ENCODE assay signal across 12 cellular contexts in the genomic region with DNA sequence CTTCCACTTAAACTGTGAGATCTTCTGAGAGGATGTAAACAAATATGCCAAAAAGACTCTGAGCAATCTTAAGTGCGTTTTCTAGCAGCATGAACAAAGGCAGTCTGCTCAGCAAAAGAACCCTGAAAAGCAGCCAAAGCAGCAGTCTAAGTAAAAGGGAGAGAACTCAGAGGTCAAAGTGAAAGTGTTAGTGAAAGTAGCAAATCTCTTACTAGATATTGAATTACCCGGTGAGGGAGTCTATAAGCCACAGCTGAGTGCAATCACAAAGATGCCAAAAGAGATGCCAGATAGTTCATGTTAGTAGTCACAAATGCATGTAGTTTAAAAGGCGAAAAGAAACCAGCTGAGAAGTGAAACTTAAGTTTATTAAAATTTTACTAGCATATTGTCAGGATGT. TPM values are rescaled to one million over a fixed set of nuclear protein-coding genes. Genes with fewer than 3 reads are reported as not detected.
A peak's percentile ranks its signal among the peaks of the same experiment; 100 is the strongest.
DNase-seq lines count a peak whose midpoint lies in the region; ATAC-seq, FAIRE-seq and TF ChIP-seq lines count a peak whose summit lies in the region.
"Had no signal": no experiment of that assay in that cellular context is flagged by ENCODE, and none has a peak within 500 bp of the region (broad histone marks: within the 10 kb centered on the region; RNA-seq: fewer than 3 reads in every experiment).

No MANE protein-coding gene starts in this region.

- no peaks in the 10 kb centered on the region for H3K27me3 Mint-ChIP-seq in activated T-cell treated with anti-CD3 and anti-CD28 coated beads, Interleukin-2, amount 50 U/mL, for 4 hours (ENCODE audit: low read depth)
- no peaks in the 10 kb centered on the region for H3K27me3 Mint-ChIP-seq in T-helper 2 cell treated with Interferon-gamma antibody and Interleukin-4, amounts not matched to agents 5 μg/mL and 100 μg/mL, for 36 hours (ENCODE audit: low read depth)
- no peaks in the 10 kb centered on the region for H3K27me3 Mint-ChIP-seq in osteocyte (ENCODE audit: unreplicated experiment)

- no peaks in the 10 kb centered on the region for H3K9me3 Mint-ChIP-seq in activated T-cell treated with anti-CD3 and anti-CD28 coated beads, Interleukin-2, amount 50 U/mL, for 4 hours
- H3K9me3 Mint-ChIP-seq in T-helper 2 cell treated with Interferon-gamma antibody and Interleukin-4, amounts not matched to agents 5 μg/mL and 100 μg/mL, for 36 hours: no peaks in the 10 kb centered on the region
- no peaks in the 10 kb centered on the region for H3K9me3 Mint-ChIP-seq in osteocyte (ENCODE audit: unreplicated experiment)
- H3K9me3 Mint-ChIP-seq: T-helper 1 cell treated with Interleukin-12 subunit alpha and Interleukin-12 subunit beta and Interleukin-4 antibody, amounts not matched to agents 30 μg/mL and 1 μg/mL, for 36 hours had no signal

- H3K36me3 ChIP-seq in skeletal muscle satellite cell (ENCODE audit: insufficient read depth, low read length) (no peaks in the 10 kb centered on the region), kidney (ENCODE audit: control insufficient read depth in 1 of 2, insufficient read depth in 2 of 2, low read length in 2 of 2) (no peaks in the 10 kb centered on the region)

- peak overlapping the region; percentile 58 for H3K27ac Mint-ChIP-seq in T-helper 2 cell treated with Interferon-gamma antibody and Interleukin-4, amounts not matched to agents 5 μg/mL and 100 μg/mL, for 36 hours
- H3K27ac Mint-ChIP-seq in osteocyte (ENCODE audit: unreplicated experiment): no peak overlapping the region
- H3K27ac Mint-ChIP-seq: T-helper 1 cell treated with Interleukin-12 subunit alpha and Interleukin-12 subunit beta and Interleukin-4 antibody, amounts not matched to agents 30 μg/mL and 1 μg/mL, for 36 hours had no signal

- H3K27me3 ChIP-seq in skeletal muscle satellite cell (ENCODE audit: control insufficient read depth, insufficient read depth, low read length): no peaks in the 10 kb centered on the region

- no peak for TF ChIP-seq CTCF in kidney (IDR thresholded peaks at IDR 0.05; ENCODE audit: borderline replicate concordance, extremely low read depth, insufficient read depth)
- no peak for TF ChIP-seq CTCF in osteocyte (IDR thresholded peaks at IDR 0.05)

- no peak for DNase-seq in activated T-cell treated with anti-CD3 and anti-CD28 coated beads, Interleukin-2, amount 50 U/mL, for 4 hours
- DNase-seq in activated T-cell treated with anti-CD3 and anti-CD28 coated beads, Interleukin-2, amount 50 U/mL, for 1 hour: no peak
- DNase-seq in T-helper 2 cell treated with Interferon-gamma antibody and Interleukin-4, amounts not matched to agents 5 μg/mL and 100 μg/mL, for 36 hours (ENCODE audit: low spot score): peak; percentile 14
- no peak for DNase-seq in DMS153 treated with DMSO at 0.1 percent for 48 hours (lab: John Stamatoyannopoulos, UW; ENCODE audit: unreplicated experiment)
- DNase-seq in kidney: no peak
- no peak for DNase-seq in osteocyte (ENCODE audit: extremely low spot score, unreplicated experiment)
- DNase-seq: Calu3 had no signal

- peak; percentile 66 to 77 for ATAC-seq in activated T-cell treated with anti-CD3 and anti-CD28 coated beads, Interleukin-2, amount 50 U/mL, for 4 hours
- ATAC-seq in HG02885 (IDR thresholded peaks at IDR 0.05; ENCODE audit: poor library complexity, unreplicated experiment): peak; percentile 100

- intact Hi-C loops in kidney (cut with DNase I): no loop called here

- peaks cover 11% of the 10 kb centered on the region for H3K4me1 ChIP-seq in skeletal muscle satellite cell (ENCODE audit: control insufficient read depth, insufficient read depth, low read length)
- H3K4me1 ChIP-seq in kidney (ENCODE audit: control insufficient read depth in 1 of 2, insufficient read depth in 1 of 2, low read depth in 1 of 2, low read length in 2 of 2): no peaks in the 10 kb centered on the region

- H3K9ac ChIP-seq in skeletal muscle satellite cell (ENCODE audit: low read depth, low read length) (no peak overlapping the region), kidney (ENCODE audit: low read length in 2 of 2) (no peak overlapping the region)

- H3K9me3 ChIP-seq in skeletal muscle satellite cell (replicated peaks; ENCODE audit: low read length): no peaks in the 10 kb centered on the region
- H3K9me3 ChIP-seq in kidney (ENCODE audit: control insufficient read depth in 1 of 2, low read length in 2 of 2): no peaks in the 10 kb centered on the region

- peaks cover 2% of the 10 kb centered on the region for H3K36me3 Mint-ChIP-seq in activated T-cell treated with anti-CD3 and anti-CD28 coated beads, Interleukin-2, amount 50 U/mL, for 4 hours (ENCODE audit: insufficient read depth)
- no peaks in the 10 kb centered on the region for H3K36me3 Mint-ChIP-seq in T-helper 2 cell treated with Interferon-gamma antibody and Interleukin-4, amounts not matched to agents 5 μg/mL and 100 μg/mL, for 36 hours (ENCODE audit: low read depth)
- H3K36me3 Mint-ChIP-seq in osteocyte (ENCODE audit: unreplicated experiment): no peaks in the 10 kb centered on the region

- H3K4me1 Mint-ChIP-seq in activated T-cell treated with anti-CD3 and anti-CD28 coated beads, Interleukin-2, amount 50 U/mL, for 4 hours (ENCODE audit: low read depth): peaks cover 3% of the 10 kb centered on the region
- peaks cover 5% of the 10 kb centered on the region for H3K4me1 Mint-ChIP-seq in T-helper 2 cell treated with Interferon-gamma antibody and Interleukin-4, amounts not matched to agents 5 μg/mL and 100 μg/mL, for 36 hours (ENCODE audit: low read depth)
- H3K4me1 Mint-ChIP-seq in osteocyte (ENCODE audit: unreplicated experiment): peaks cover 7% of the 10 kb centered on the region

- peak overlapping the region; percentile 58 for H3K4me2 ChIP-seq in skeletal muscle satellite cell (ENCODE audit: low read length)

- no peak overlapping the region for H3K4me3 Mint-ChIP-seq in activated T-cell treated with anti-CD3 and anti-CD28 coated beads, Interleukin-2, amount 50 U/mL, for 4 hours
- H3K4me3 Mint-ChIP-seq in T-helper 2 cell treated with Interferon-gamma antibody and Interleukin-4, amounts not matched to agents 5 μg/mL and 100 μg/mL, for 36 hours: peak overlapping the region; percentile 4
- H3K4me3 Mint-ChIP-seq in osteocyte (ENCODE audit: unreplicated experiment): no peak overlapping the region
- H3K4me3 Mint-ChIP-seq: T-helper 1 cell treated with Interleukin-12 subunit alpha and Interleukin-12 subunit beta and Interleukin-4 antibody, amounts not matched to agents 30 μg/mL and 1 μg/mL, for 36 hours had no signal

- no peak for FAIRE-seq in kidney (lab: Jason Lieb, UNC)

- H3K27ac ChIP-seq in kidney (ENCODE audit: low read depth in 2 of 2, low read length in 2 of 2): no peak overlapping the region

- no peak overlapping the region for H3K4me3 ChIP-seq in skeletal muscle satellite cell (ENCODE audit: low read length)
- no peak overlapping the region for H3K4me3 ChIP-seq in kidney (ENCODE audit: low read length in 2 of 2)

RNA-seq across cellular contexts. Expression of a gene that starts 7.9 kb away (rescaled TPM):
- not detected for total RNA-seq in activated T-cell treated with anti-CD3 and anti-CD28 coated beads, Interleukin-2, amount 50 U/mL, for 4 hours
- not detected in 2 replicates for total RNA-seq in skeletal muscle satellite cell (2012; rRNA removed)
- total RNA-seq in kidney (not detected), osteocyte (not detected in 2 replicates)
- not detected for polyA plus RNA-seq in kidney (ENCODE audit: insufficient read depth, low read depth, low replicate concordance)
- total RNA-seq: Calu3, kidney epithelial cell, urinary bladder had no signal
- polyA plus RNA-seq: urinary bladder had no signal
